15 cellular contexts compared by ENCODE assay signal in genomic region chr12:130428116-130428515, GRCh38.
"Had no signal": no experiment of that assay in that cellular context is flagged by ENCODE, and none has a peak within 500 bp of the region (broad histone marks: within the 10 kb centered on the region; RNA-seq: fewer than 3 reads in every experiment).

No MANE protein-coding gene starts in this region.

- H3K4me2 ChIP-seq: smooth muscle cell had no signal

- H3K27ac ChIP-seq: ascending aorta, dorsolateral prefrontal cortex, lower lobe of right lung, right atrium auricular region, tibial nerve, VCaP had no signal

- H3K9me3 Mint-ChIP-seq: activated naive CD8-positive, alpha-beta T cell treated with anti-CD3 and anti-CD28 coated beads, Interleukin-2, amount 50 U/mL, for 24 hours; stimulated activated effector memory CD8-positive, alpha-beta T cell treated with anti-CD3 and anti-CD28 coated beads, Interleukin-12 subunit alpha, Interleukin-12 subunit beta, amount 100 ng/mL, for 72 hours; T-cell had no signal

- H3K27me3 ChIP-seq: ascending aorta, dorsolateral prefrontal cortex, right atrium auricular region, tibial nerve had no signal

- H3K27ac Mint-ChIP-seq: activated CD8-positive, alpha-beta T cell treated with anti-CD3 and anti-CD28 coated beads, Interleukin-2, amount 10 ng/mL, durations not matched to agents 7 days and 5 days; activated naive CD8-positive, alpha-beta T cell treated with anti-CD3 and anti-CD28 coated beads, Interleukin-2, amount 50 U/mL, for 24 hours; nephron; stimulated activated effector memory CD8-positive, alpha-beta T cell treated with anti-CD3 and anti-CD28 coated beads, Interleukin-12 subunit alpha, Interleukin-12 subunit beta, amount 100 ng/mL, for 72 hours; T-cell had no signal

- H3K9me3 ChIP-seq: ascending aorta, lower lobe of right lung, right atrium auricular region had no signal

- H3K4me1 Mint-ChIP-seq: activated naive CD8-positive, alpha-beta T cell treated with anti-CD3 and anti-CD28 coated beads, Interleukin-2, amount 50 U/mL, for 24 hours; nephron; stimulated activated effector memory CD8-positive, alpha-beta T cell treated with anti-CD3 and anti-CD28 coated beads, Interleukin-12 subunit alpha, Interleukin-12 subunit beta, amount 100 ng/mL, for 72 hours; T-cell had no signal

- H3K27me3 Mint-ChIP-seq: activated naive CD8-positive, alpha-beta T cell treated with anti-CD3 and anti-CD28 coated beads, Interleukin-2, amount 50 U/mL, for 24 hours; T-cell had no signal

- H3K36me3 ChIP-seq: ascending aorta, lower lobe of right lung, right atrium auricular region, tibial nerve had no signal

- H3K36me3 Mint-ChIP-seq: stimulated activated effector memory CD8-positive, alpha-beta T cell treated with anti-CD3 and anti-CD28 coated beads, Interleukin-12 subunit alpha, Interleukin-12 subunit beta, amount 100 ng/mL, for 72 hours; T-cell had no signal

- DNase-seq: activated CD8-positive, alpha-beta T cell treated with anti-CD3 and anti-CD28 coated beads, Interleukin-2, amount 10 ng/mL, durations not matched to agents 7 days and 5 days; activated naive CD4-positive, alpha-beta T cell treated with Interleukin-2 at 50 U/mL for 16 hours; activated naive CD8-positive, alpha-beta T cell treated with anti-CD3 and anti-CD28 coated beads, Interleukin-2, amount 50 U/mL, for 24 hours; lower lobe of right lung; T-cell; T1000 had no signal

- H3K4me1 ChIP-seq: ascending aorta, lower lobe of right lung, right atrium auricular region, tibial nerve had no signal

- H3K4me3 ChIP-seq: ascending aorta, dorsolateral prefrontal cortex, lower lobe of right lung, right atrium auricular region, smooth muscle cell, tibial nerve had no signal

- ATAC-seq: activated CD8-positive, alpha-beta T cell treated with anti-CD3 and anti-CD28 coated beads, Interleukin-2, amount 10 ng/mL, durations not matched to agents 7 days and 5 days; activated naive CD8-positive, alpha-beta T cell treated with anti-CD3 and anti-CD28 coated beads, Interleukin-2, amount 50 U/mL, for 24 hours; esophagus mucosa; lower lobe of right lung; stimulated activated effector memory CD8-positive, alpha-beta T cell treated with anti-CD3 and anti-CD28 coated beads, Interleukin-12 subunit alpha, Interleukin-12 subunit beta, amount 100 ng/mL, for 72 hours; T-cell had no signal

- H3K4me3 Mint-ChIP-seq: activated CD8-positive, alpha-beta T cell treated with anti-CD3 and anti-CD28 coated beads, Interleukin-2, amount 10 ng/mL, durations not matched to agents 7 days and 5 days; activated naive CD8-positive, alpha-beta T cell treated with anti-CD3 and anti-CD28 coated beads, Interleukin-2, amount 50 U/mL, for 24 hours; nephron; stimulated activated effector memory CD8-positive, alpha-beta T cell treated with anti-CD3 and anti-CD28 coated beads, Interleukin-12 subunit alpha, Interleukin-12 subunit beta, amount 100 ng/mL, for 72 hours; T-cell had no signal
